2 cellular contexts compared by ENCODE assay signal in genomic region chr19:5149930-5150329, GRCh38.
TF ChIP-seq lines count a peak whose summit lies in the region.

No MANE protein-coding gene starts in this region.

TF ChIP-seq in H1, 55 proteins besides CTCF, POLR2A, EP300 and RAD21:
- TF ChIP-seq CTBP2 (IDR thresholded peaks at IDR 0.05; ENCODE audit: borderline replicate concordance, insufficient read depth, insufficient read length, low read length) (no peak), SP2 (IDR thresholded peaks at IDR 0.05; ENCODE audit: low read length) (no peak)

TF ChIP-seq in SK-N-SH treated with all-trans-retinoic acid at 6 μM for 48 hours, 23 proteins besides CTCF, POLR2A, EP300 and RAD21:
- TF ChIP-seq CSDC2 (CRISPR knock-in tag; IDR thresholded peaks at IDR 0.05) (no peak), BACH2 (CRISPR knock-in tag; IDR thresholded peaks at IDR 0.05; ENCODE audit: borderline replicate concordance) (no peak)
TF ChIP-seq in SK-N-SH treated with all-trans-retinoic acid at 6 μM for 48 hours: peak in this region for 0.
